In the genomic region with DNA sequence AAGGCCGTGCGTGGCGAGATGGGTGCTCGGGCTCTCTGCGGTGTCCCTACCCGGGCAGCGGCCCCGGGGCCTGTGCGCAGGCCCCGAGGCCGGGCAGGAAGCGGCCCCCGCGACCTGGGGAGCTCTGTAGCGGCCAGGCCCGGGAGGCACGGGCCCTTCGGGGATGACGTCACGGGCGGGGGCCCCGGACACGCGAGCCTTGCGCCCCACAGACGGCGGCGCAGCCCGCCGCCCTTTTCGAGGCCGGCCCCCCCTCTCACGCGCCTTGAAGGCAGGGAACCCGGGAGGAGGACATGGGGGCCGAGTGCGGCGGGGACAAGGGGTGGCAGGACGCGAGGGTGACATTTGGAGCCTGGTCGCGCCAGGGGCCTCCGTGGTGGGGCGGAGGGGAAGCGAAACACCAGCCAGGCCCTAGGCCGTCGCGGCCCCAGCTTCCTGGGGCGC, we compare ENCODE assay signal across 8 cellular contexts. TPM values are rescaled to one million over a fixed set of nuclear protein-coding genes. Genes with fewer than 3 reads are reported as not detected.
DNase-seq lines count a peak whose midpoint lies in the region; ATAC-seq and TF ChIP-seq lines count a peak whose summit lies in the region.

No MANE protein-coding gene starts in this region.

- H3K4ac ChIP-seq in neuronal stem cell (ENCODE audit: low read length): peak overlapping the region; percentile 77

- H2BK120ac ChIP-seq in neuronal stem cell (ENCODE audit: low read depth, low read length): peak overlapping the region; percentile 98

- peak; percentile 28 for DNase-seq in GDM1 (lab: John Stamatoyannopoulos, UW)
- no peak for DNase-seq in GM23338 (ENCODE audit: low spot score)
- peak; percentile 55 for DNase-seq in NOMO-1 treated with DMSO at 0.1 percent for 48 hours (lab: John Stamatoyannopoulos, UW; ENCODE audit: unreplicated experiment)
- DNase-seq in activated T-helper 2 cell treated with anti-CD3 and anti-CD28 coated beads, Interferon-gamma antibody, Interleukin-2, Interleukin-4, amounts not matched to agents 10 μg/mL and 5 μg/mL and 100 μg/mL, durations not matched to agents 14 hours and 24 hours and 36 hours (ENCODE audit: low spot score): peak; percentile 55
- peak in 1 of 2 donors; percentile 76 for DNase-seq in foreskin fibroblast
- no peak for DNase-seq in neuronal stem cell (ENCODE audit: low spot score)
- peak; percentile 53 to 65 for DNase-seq in uterus
- no peak for DNase-seq in NCI-H1694 treated with DMSO at 0.1 percent for 48 hours (lab: John Stamatoyannopoulos, UW)

- H2AK5ac ChIP-seq in neuronal stem cell (ENCODE audit: low read depth, low read length): peak overlapping the region; percentile 99

- H3K4me2 ChIP-seq in GM23338 (peak overlapping the region; percentile 85), neuronal stem cell (ENCODE audit: insufficient read depth, low read length, poor library complexity, severe bottlenecking) (peak overlapping the region; percentile 71)

- H3K27me3 Mint-ChIP-seq in GM23338 (ENCODE audit: insufficient read depth, low read depth, poor library complexity): peaks cover 72% of the 10 kb centered on the region
- peaks cover 11% of the 10 kb centered on the region for H3K27me3 Mint-ChIP-seq in activated T-helper 2 cell treated with anti-CD3 and anti-CD28 coated beads, Interferon-gamma antibody, Interleukin-2, Interleukin-4, amounts not matched to agents 10 μg/mL and 5 μg/mL and 100 μg/mL, durations not matched to agents 14 hours and 24 hours and 36 hours (ENCODE audit: low read depth)

- H2BK5ac ChIP-seq in neuronal stem cell (ENCODE audit: low read length): peak overlapping the region; percentile 99

- WGBS in neuronal stem cell (ENCODE audit: extremely low coverage in 2 of 2, insufficient read length in 2 of 2, insufficient replicate concordance in 1 of 2), 2 donors: no CpG with 5 or more reads among the region's 49 CpGs

- H3K9me3 ChIP-seq in neuronal stem cell (replicated peaks in 1 of 2; ENCODE audit: control insufficient read depth in 2 of 2, insufficient read depth in 1 of 2, low read depth in 1 of 2, low read length in 2 of 2): no peaks in the 10 kb centered on the region
- H3K9me3 ChIP-seq in uterus: no peaks in the 10 kb centered on the region

- H2AFZ ChIP-seq in GM23338 (peak overlapping the region; percentile 78; the same call in 1 of the 2 replicates), neuronal stem cell (ENCODE audit: low read length) (peak overlapping the region; percentile 83)

- H3K23ac ChIP-seq in neuronal stem cell (ENCODE audit: low read depth, low read length, poor library complexity): peak overlapping the region; percentile 67

- TF ChIP-seq POLR2A in uterus (IDR thresholded peaks at IDR 0.05): no peak

- H3K27ac ChIP-seq in GM23338 (ENCODE audit: low read depth): no peak overlapping the region
- peak overlapping the region; percentile 61 for H3K27ac ChIP-seq in neuronal stem cell (replicated peaks; ENCODE audit: low read length)
- peak overlapping the region; percentile 91 to 98 for H3K27ac ChIP-seq in uterus

- H3K4me1 ChIP-seq in GM23338 (ENCODE audit: insufficient read depth) (peaks cover 28% of the 10 kb centered on the region), neuronal stem cell (ENCODE audit: control insufficient read depth in 2 of 2, insufficient read depth in 1 of 2, low read depth in 1 of 2, low read length in 2 of 2) (peaks cover 36 to 41% of the 10 kb centered on the region in 2 donors), uterus (peaks cover 19 to 22% of the 10 kb centered on the region in 2 donors)

- H3K9me3 Mint-ChIP-seq in GM23338: no peaks in the 10 kb centered on the region
- H3K9me3 Mint-ChIP-seq in activated T-helper 2 cell treated with anti-CD3 and anti-CD28 coated beads, Interferon-gamma antibody, Interleukin-2, Interleukin-4, amounts not matched to agents 10 μg/mL and 5 μg/mL and 100 μg/mL, durations not matched to agents 14 hours and 24 hours and 36 hours: no peaks in the 10 kb centered on the region

- H3K9ac ChIP-seq in neuronal stem cell (ENCODE audit: low read depth, low read length, poor library complexity): peak overlapping the region; percentile 100

- peak; percentile 16 for ATAC-seq in GM23338

- TF ChIP-seq CTCF in GM23338 (conservative IDR thresholded peaks at IDR 0.05; ENCODE audit: low read depth in 2 of 2): no peak
- no peak for TF ChIP-seq CTCF in foreskin fibroblast (IDR thresholded peaks at IDR 0.05; ENCODE audit: low read depth, low read length)
- TF ChIP-seq CTCF in uterus (IDR thresholded peaks at IDR 0.05): no peak

- H4K20me1 ChIP-seq in GM23338 (replicated peaks; ENCODE audit: insufficient read depth): peaks cover 5% of the 10 kb centered on the region; the same call in 1 of the 2 replicates

- peak overlapping the region; percentile 66 for H3K4me3 ChIP-seq in GM23338
- peak overlapping the region; percentile 69 to 82 for H3K4me3 ChIP-seq in foreskin fibroblast (ENCODE audit: low read depth in 1 of 2, low read length in 2 of 2)
- peak overlapping the region; percentile 84 to 93 for H3K4me3 ChIP-seq in neuronal stem cell (ENCODE audit: low read length in 2 of 2)
- H3K4me3 ChIP-seq in uterus: peak overlapping the region; percentile 60 to 71

- intact Hi-C loops in activated T-helper 2 cell treated with anti-CD3 and anti-CD28 coated beads, Interferon-gamma antibody, Interleukin-2, Interleukin-4, amounts not matched to agents 10 μg/mL and 5 μg/mL and 100 μg/mL, durations not matched to agents 14 hours and 24 hours and 36 hours (cut with micrococcal nuclease): loop anchor here (1.0 to 5.0 kb wide), 8 partner anchors 12 to 290 kb away; a partner anchor contains a TSS
- intact Hi-C loops in uterus (cut with DNase I; ENCODE audit: low total_unique reads): no loop called here

- H3K27me3 ChIP-seq in GM23338 (ENCODE audit: insufficient read depth) (peaks cover 99% of the 10 kb centered on the region), neuronal stem cell (ENCODE audit: control insufficient read depth in 3 of 3, insufficient read depth in 3 of 3, low read depth in 1 of 3, low read length in 3 of 3) (peaks cover 0 to 19% (median 0%) of the 10 kb centered on the region in 3 experiments), uterus (no peaks in the 10 kb centered on the region)

- H3K9me2 ChIP-seq in GM23338 (ENCODE audit: insufficient read depth): no peaks in the 10 kb centered on the region

- H3K36me3 ChIP-seq in GM23338 (ENCODE audit: insufficient read depth) (no peaks in the 10 kb centered on the region), neuronal stem cell (replicated peaks in 1 of 2; ENCODE audit: control insufficient read depth in 2 of 2, insufficient read depth in 2 of 2, low read length in 2 of 2) (peaks cover 0 to 13% of the 10 kb centered on the region in 2 donors), uterus (no peaks in the 10 kb centered on the region)

- peak overlapping the region; percentile 80 for H2BK12ac ChIP-seq in neuronal stem cell (ENCODE audit: low read length)

- H2BK15ac ChIP-seq in neuronal stem cell (ENCODE audit: low read length): peak overlapping the region; percentile 99

- peaks cover 17% of the 10 kb centered on the region for H3K79me1 ChIP-seq in neuronal stem cell (ENCODE audit: low read depth, low read length)

- peak overlapping the region; percentile 23 for H4K8ac ChIP-seq in neuronal stem cell (ENCODE audit: low read depth, low read length)

- no peak overlapping the region for H3K27ac Mint-ChIP-seq in GM23338
- peak overlapping the region; percentile 85 for H3K27ac Mint-ChIP-seq in activated T-helper 2 cell treated with anti-CD3 and anti-CD28 coated beads, Interferon-gamma antibody, Interleukin-2, Interleukin-4, amounts not matched to agents 10 μg/mL and 5 μg/mL and 100 μg/mL, durations not matched to agents 14 hours and 24 hours and 36 hours

- H3K4me3 Mint-ChIP-seq in GM23338: peak overlapping the region; percentile 65
- peak overlapping the region; percentile 85 for H3K4me3 Mint-ChIP-seq in activated T-helper 2 cell treated with anti-CD3 and anti-CD28 coated beads, Interferon-gamma antibody, Interleukin-2, Interleukin-4, amounts not matched to agents 10 μg/mL and 5 μg/mL and 100 μg/mL, durations not matched to agents 14 hours and 24 hours and 36 hours (ENCODE audit: low read depth)

- H3K36me3 Mint-ChIP-seq in GM23338 (ENCODE audit: low read depth): no peaks in the 10 kb centered on the region
- peaks cover 17% of the 10 kb centered on the region for H3K36me3 Mint-ChIP-seq in activated T-helper 2 cell treated with anti-CD3 and anti-CD28 coated beads, Interferon-gamma antibody, Interleukin-2, Interleukin-4, amounts not matched to agents 10 μg/mL and 5 μg/mL and 100 μg/mL, durations not matched to agents 14 hours and 24 hours and 36 hours (ENCODE audit: low read depth)

- peaks cover 36% of the 10 kb centered on the region for H3K4me1 Mint-ChIP-seq in GM23338
- peaks cover 25% of the 10 kb centered on the region for H3K4me1 Mint-ChIP-seq in activated T-helper 2 cell treated with anti-CD3 and anti-CD28 coated beads, Interferon-gamma antibody, Interleukin-2, Interleukin-4, amounts not matched to agents 10 μg/mL and 5 μg/mL and 100 μg/mL, durations not matched to agents 14 hours and 24 hours and 36 hours (ENCODE audit: low read depth)

- peak overlapping the region; percentile 99 for H3K18ac ChIP-seq in neuronal stem cell (ENCODE audit: low read length)

- peaks cover 10% of the 10 kb centered on the region; the same call in 1 of the 2 replicates for H3F3A ChIP-seq in GM23338 (replicated peaks; ENCODE audit: low read depth)

- no peaks in the 10 kb centered on the region for H3K79me2 ChIP-seq in GM23338 (replicated peaks; ENCODE audit: insufficient read depth)

- H4K91ac ChIP-seq in neuronal stem cell (ENCODE audit: low read depth, low read length, poor library complexity): no peak overlapping the region

- peak overlapping the region; percentile 92 for H3K14ac ChIP-seq in neuronal stem cell (ENCODE audit: low read length)

TF ChIP-seq in GM23338, 12 proteins besides CTCF, POLR2A, EP300 and RAD21 (continues in another document):
- TF ChIP-seq ZNF114 (CRISPR knock-in tag; IDR thresholded peaks at IDR 0.05) (no peak), POLR2AphosphoS5 (IDR thresholded peaks at IDR 0.05; ENCODE audit: low read depth) (no peak)

RNA-seq across cellular contexts. Expression of a gene that starts 1.1 kb away (rescaled TPM):
- total RNA-seq in GM23338 (2014; rRNA removed; shearing (Covaris generic)): 0.87 and 2.1 TPM in 2 replicates
- 0.75 and 0.89 TPM in 2 replicates for polyA plus RNA-seq in GM23338 (2016; fragmentation: Nextera tagmentation; extraction: Ambion mirVana)
- 33.5 and 36.5 TPM in 2 replicates for total RNA-seq in activated T-helper 2 cell treated with anti-CD3 and anti-CD28 coated beads, Interferon-gamma antibody, Interleukin-2, Interleukin-4, amounts not matched to agents 10 μg/mL and 5 μg/mL and 100 μg/mL, durations not matched to agents 14 hours and 24 hours and 36 hours
- polyA plus RNA-seq in neuronal stem cell (2013, experiment 1 of 2): 15.1 TPM
- polyA plus RNA-seq in neuronal stem cell (2013, experiment 2 of 2): 16.0 TPM
- 10 to 100 TPM in 3 of 4 donors, 1 to 10 TPM in 1; 10.0 to 66.1 (median 15.3) TPM for total RNA-seq in uterus

Comparison
In these comparisons a context has a peak if more than half of its experiments do, and no peak if none do; other contexts are left out.
1. DNase-seq: peak in GDM1 (single experiment), NOMO-1 treated with DMSO at 0.1 percent for 48 hours (single experiment), activated T-helper 2 cell treated with anti-CD3 and anti-CD28 coated beads, Interferon-gamma antibody, Interleukin-2, Interleukin-4, amounts not matched to agents 10 μg/mL and 5 μg/mL and 100 μg/mL, durations not matched to agents 14 hours and 24 hours and 36 hours (single experiment) and uterus (2 of 2); none in GM23338 (single experiment), neuronal stem cell (single experiment) and NCI-H1694 treated with DMSO at 0.1 percent for 48 hours (single experiment).
2. Peak in every context shown above with its lines, with median percentiles within 50 percentile points of each other: H3K4me3 ChIP-seq.